In the genomic region with DNA sequence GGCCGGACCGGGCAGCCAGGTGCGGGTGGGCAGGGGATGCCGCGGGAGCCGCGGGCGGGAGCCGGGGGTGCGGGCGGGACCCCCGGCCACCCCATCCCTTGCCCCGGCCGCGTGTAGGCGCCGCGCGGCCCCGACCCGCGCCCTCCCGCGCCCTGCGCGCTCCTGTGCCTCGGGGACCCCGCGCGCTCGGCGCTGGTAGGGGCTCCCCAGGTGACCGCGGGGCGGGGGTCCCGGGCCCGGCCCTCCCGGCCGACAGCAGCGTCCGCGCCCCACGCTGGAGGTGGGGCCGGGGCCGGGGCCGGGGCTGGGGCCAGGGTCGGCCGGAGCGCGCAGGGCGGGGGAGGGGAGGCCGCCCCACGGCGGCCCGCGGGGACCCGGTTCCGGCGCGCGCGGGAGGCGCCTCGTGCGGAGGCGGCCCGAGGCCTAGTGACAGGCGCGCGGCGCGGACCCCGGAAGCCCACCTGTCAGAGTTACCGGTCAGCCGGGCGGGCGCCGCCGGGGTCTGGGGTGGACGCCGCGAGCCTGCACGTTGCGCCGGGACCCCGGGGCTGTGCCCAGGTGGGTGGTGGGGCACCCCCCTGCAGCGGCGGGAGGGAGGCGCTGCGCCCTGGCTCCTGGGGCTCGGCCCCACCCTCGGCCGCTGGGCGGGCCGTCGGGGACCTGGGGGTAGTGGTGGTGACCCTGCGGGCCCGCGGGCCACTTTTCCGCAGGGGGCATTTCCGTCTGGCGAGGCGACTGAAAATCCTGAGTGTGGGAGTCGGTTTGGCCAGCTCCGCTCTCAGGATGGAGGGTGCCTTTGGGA, we compare ENCODE assay signal across 8 cellular contexts. TPM values are rescaled to one million over a fixed set of nuclear protein-coding genes. Genes with fewer than 3 reads are reported as not detected.
DNase-seq lines count a peak whose midpoint lies in the region; ATAC-seq and TF ChIP-seq lines count a peak whose summit lies in the region.

No MANE protein-coding gene starts in this region.

- H3K27ac Mint-ChIP-seq in CD4-positive, alpha-beta T cell, result peak overlapping the region; percentile 39
- peak overlapping the region; percentile 77 for H3K27ac Mint-ChIP-seq in activated CD4-positive, alpha-beta memory T cell treated with anti-CD3 and anti-CD28 coated beads for 36 hours
- peak overlapping the region; percentile 64 for H3K27ac Mint-ChIP-seq in osteocyte (ENCODE audit: unreplicated experiment)

- CTCF ChIA-PET in CD4-positive, alpha-beta T cell (lab: Charles Lee), result no interaction called here
- CTCF ChIA-PET in activated CD4-positive, alpha-beta memory T cell treated with anti-CD3 and anti-CD28 coated beads for 36 hours (lab: Charles Lee), result no interaction called here

- H3K9me3 ChIP-seq in CD4-positive, alpha-beta T cell (ENCODE audit: control insufficient read depth, low read length), result no peaks in the 10 kb centered on the region

- intact Hi-C loops in CD4-positive, alpha-beta T cell (cut with DNase I, micrococcal nuclease), result loop anchor here in 1 of 2 experiments (2.0 kb wide), 1 partner anchor 50 kb away; no protein-coding TSS in a partner anchor
- intact Hi-C loops in activated CD4-positive, alpha-beta memory T cell treated with anti-CD3 and anti-CD28 coated beads for 36 hours (cut with micrococcal nuclease), result loop anchor here (5.0 to 10.0 kb wide), 2 partner anchors 90 to 378 kb away; a partner anchor contains a TSS

- H3K4me1 Mint-ChIP-seq in CD4-positive, alpha-beta T cell (ENCODE audit: low read depth), result peaks cover 29% of the 10 kb centered on the region
- H3K4me1 Mint-ChIP-seq in activated CD4-positive, alpha-beta memory T cell treated with anti-CD3 and anti-CD28 coated beads for 36 hours (ENCODE audit: low read depth), result peaks cover 38% of the 10 kb centered on the region
- peaks cover 19% of the 10 kb centered on the region for H3K4me1 Mint-ChIP-seq in osteocyte (ENCODE audit: unreplicated experiment)

- peak in 1 of 10 experiments; percentile 33 for DNase-seq in CD4-positive, alpha-beta T cell
- peak; percentile 32 for DNase-seq in activated CD4-positive, alpha-beta memory T cell treated with anti-CD3 and anti-CD28 coated beads for 36 hours
- DNase-seq in foreskin fibroblast (peak; percentile 3 to 29), osteocyte (ENCODE audit: extremely low spot score, unreplicated experiment) (peak; percentile 85), foreskin melanocyte (no peak), NCI-H1436 (lab: John Stamatoyannopoulos, UW) (no peak)

- peak overlapping the region; percentile 92 for H3K4me3 Mint-ChIP-seq in CD4-positive, alpha-beta T cell
- peak overlapping the region; percentile 85 for H3K4me3 Mint-ChIP-seq in activated CD4-positive, alpha-beta memory T cell treated with anti-CD3 and anti-CD28 coated beads for 36 hours
- peak overlapping the region; percentile 88 for H3K4me3 Mint-ChIP-seq in osteocyte (ENCODE audit: unreplicated experiment)

- peak; percentile 21 for ATAC-seq in CD4-positive, alpha-beta T cell (ENCODE audit: poor library complexity)
- ATAC-seq in GM19438 (IDR thresholded peaks at IDR 0.05; ENCODE audit: low read depth, unreplicated experiment) (peak; percentile 34), HG03460 (IDR thresholded peaks at IDR 0.05; ENCODE audit: unreplicated experiment) (peak; percentile 35)

- no peaks in the 10 kb centered on the region for H3K27me3 ChIP-seq in CD4-positive, alpha-beta T cell (ENCODE audit: control insufficient read depth, insufficient read depth, low read length)

- POLR2A ChIA-PET in CD4-positive, alpha-beta T cell (lab: Charles Lee), result no interaction called here
- POLR2A ChIA-PET in activated CD4-positive, alpha-beta memory T cell treated with anti-CD3 and anti-CD28 coated beads for 36 hours (lab: Charles Lee), result no interaction called here

- peak overlapping the region; percentile 66 to 69 for H3K4me3 ChIP-seq in foreskin fibroblast (ENCODE audit: low read depth in 1 of 2, low read length in 2 of 2)

- H3K27me3 Mint-ChIP-seq in CD4-positive, alpha-beta T cell, result peaks cover 1% of the 10 kb centered on the region
- no peaks in the 10 kb centered on the region for H3K27me3 Mint-ChIP-seq in activated CD4-positive, alpha-beta memory T cell treated with anti-CD3 and anti-CD28 coated beads for 36 hours
- H3K27me3 Mint-ChIP-seq in osteocyte (ENCODE audit: unreplicated experiment), result no peaks in the 10 kb centered on the region

- H3K36me3 Mint-ChIP-seq in CD4-positive, alpha-beta T cell (ENCODE audit: low read depth), result peaks cover 8% of the 10 kb centered on the region
- peaks cover 25% of the 10 kb centered on the region for H3K36me3 Mint-ChIP-seq in activated CD4-positive, alpha-beta memory T cell treated with anti-CD3 and anti-CD28 coated beads for 36 hours
- H3K36me3 Mint-ChIP-seq in osteocyte (ENCODE audit: unreplicated experiment), result peaks cover 13% of the 10 kb centered on the region

- no peaks in the 10 kb centered on the region for H3K9me3 Mint-ChIP-seq in CD4-positive, alpha-beta T cell
- H3K9me3 Mint-ChIP-seq in activated CD4-positive, alpha-beta memory T cell treated with anti-CD3 and anti-CD28 coated beads for 36 hours, result no peaks in the 10 kb centered on the region
- no peaks in the 10 kb centered on the region for H3K9me3 Mint-ChIP-seq in osteocyte (ENCODE audit: unreplicated experiment)

- H3K27ac ChIP-seq in CD4-positive, alpha-beta T cell (ENCODE audit: low read depth, low read length), result no peak overlapping the region

- no peak for TF ChIP-seq CTCF in CD4-positive, alpha-beta T cell (IDR thresholded peaks at IDR 0.05)
- TF ChIP-seq CTCF in foreskin fibroblast (IDR thresholded peaks at IDR 0.05; ENCODE audit: low read depth, low read length), result no peak
- TF ChIP-seq CTCF in osteocyte (IDR thresholded peaks at IDR 0.05), result no peak

RNA-seq across cellular contexts. Expression of a gene that starts 0.5 kb away (rescaled TPM):
- 10 to 100 TPM; 17.6 to 20.0 TPM for total RNA-seq in CD4-positive, alpha-beta T cell
- total RNA-seq in activated CD4-positive, alpha-beta memory T cell treated with anti-CD3 and anti-CD28 coated beads for 36 hours, result 100 to 1,000 TPM; 149 to 156 TPM
- total RNA-seq in osteocyte, result 66.9 and 72.1 TPM in 2 replicates

Comparison
In these comparisons a context has a peak if more than half of its experiments do, and no peak if none do; other contexts are left out.
1. DNase-seq: peak in activated CD4-positive, alpha-beta memory T cell treated with anti-CD3 and anti-CD28 coated beads for 36 hours (single experiment), foreskin fibroblast (2 of 2) and osteocyte (single experiment); none in foreskin melanocyte (single experiment) and NCI-H1436 (single experiment).
2. Peak in every context shown above with its lines, with median percentiles within 50 percentile points of each other: ATAC-seq, H3K27ac Mint-ChIP-seq and H3K4me3 Mint-ChIP-seq.